ENCODE assay signal across 26 cellular contexts in the genomic region with DNA sequence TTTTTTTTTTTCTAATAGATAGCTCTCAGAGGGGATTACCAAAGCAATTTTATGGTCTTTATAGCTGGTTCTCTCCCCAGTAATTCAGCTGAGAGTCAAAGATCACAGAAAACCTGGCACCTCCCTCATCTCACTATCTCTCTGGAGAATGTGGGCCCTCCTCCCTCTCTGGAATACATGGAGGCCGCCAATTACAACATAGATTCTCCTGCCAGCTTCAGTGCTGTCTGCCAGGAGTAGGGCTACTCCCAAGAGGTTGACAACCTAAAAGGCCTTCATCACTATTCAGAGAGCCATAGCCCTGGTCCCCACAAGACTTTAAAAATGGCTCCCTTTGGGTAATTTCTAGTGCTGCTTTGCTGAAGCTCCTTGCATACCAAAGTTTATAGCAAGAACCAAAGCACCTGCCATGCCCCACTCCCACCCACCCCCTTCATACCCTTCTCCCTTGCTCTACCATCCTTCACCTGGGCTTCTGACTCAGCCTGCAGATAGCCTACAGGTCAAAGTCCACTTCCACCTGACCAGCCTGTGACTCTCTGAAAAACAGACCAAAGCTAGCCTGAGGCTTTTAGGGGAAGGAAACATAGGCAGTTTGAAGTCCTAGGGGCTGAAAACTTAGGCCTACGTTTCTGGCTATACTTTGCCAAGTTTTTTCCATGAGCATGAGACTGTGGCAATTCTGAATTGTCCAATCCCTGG.
DNase-seq lines count a peak whose midpoint lies in the region; ATAC-seq, FAIRE-seq and TF ChIP-seq lines count a peak whose summit lies in the region.
"Had no signal": no experiment of that assay in that cellular context is flagged by ENCODE, and none has a peak within 500 bp of the region (broad histone marks: within the 10 kb centered on the region; RNA-seq: fewer than 3 reads in every experiment).

No MANE protein-coding gene starts in this region.

- H3K27me3 ChIP-seq in body of pancreas = no peaks in the 10 kb centered on the region
- no peaks in the 10 kb centered on the region; a peak in 1 of 5 replicates for H3K27me3 ChIP-seq in HepG2 (ENCODE audit: control insufficient read depth in 1 of 2, insufficient read depth in 2 of 2, low read length in 2 of 2)
- H3K27me3 ChIP-seq: esophagus muscularis mucosa, gastroesophageal sphincter, sigmoid colon, tibial nerve had no signal

- TF ChIP-seq CTCF in body of pancreas (IDR thresholded peaks at IDR 0.05) = no peak
- TF ChIP-seq CTCF in HepG2 (CRISPR knock-in tag; IDR thresholded peaks at IDR 0.05) = no peak
- no peak for TF ChIP-seq CTCF in GM13977 (IDR thresholded peaks at IDR 0.05; ENCODE audit: extremely low read depth, insufficient read depth, missing control alignments)

- peak; percentile 35 for DNase-seq in LoVo (ENCODE audit: low spot score)
- peak in 3 of 4 donors; percentile 21 to 55 (median 33) for DNase-seq in body of pancreas
- peak; percentile 8 for DNase-seq in HepG2 (ENCODE audit: low spot score)
- no peak for DNase-seq in sciatic nerve (ENCODE audit: low spot score)
- DNase-seq in GM13977 (ENCODE audit: low spot score) = no peak
- DNase-seq in CD1c-positive myeloid dendritic cell (ENCODE audit: extremely low spot score) = no peak
- DNase-seq: activated B cell treated with CpG ODN at 0.5 μM for 24 hours; activated CD8-positive, alpha-beta T cell treated with anti-CD3 and anti-CD28 coated beads for 36 hours; activated gamma-delta T cell; activated T-cell treated with anti-CD3 and anti-CD28 coated beads for 4 hours; islet precursor cell; mammary epithelial cell; NCI-H1105 treated with DMSO at 0.1 percent for 48 hours; NCI-H2081; PC-3; SHP77 treated with DMSO at 0.1 percent for 48 hours; sigmoid colon; stimulated activated CD4-positive, alpha-beta T cell treated with anti-CD3 and anti-CD28 coated beads, Interleukin-15, amount 100 ng/mL, for 24 hours; SW 1271 had no signal

- H3K27ac ChIP-seq in body of pancreas = no peak overlapping the region
- H3K27ac ChIP-seq in HepG2 (ENCODE audit: extremely low read length, insufficient read depth, low read length) = no peak overlapping the region
- H3K27ac ChIP-seq: coronary artery, esophagus muscularis mucosa, gastroesophageal sphincter, sigmoid colon, tibial nerve had no signal

- ATAC-seq in body of pancreas (no peak), HepG2 (peak; percentile 68), sciatic nerve (peak; percentile 71), HG03442 (IDR thresholded peaks at IDR 0.05; ENCODE audit: unreplicated experiment) (no peak), esophagus mucosa (no peak)
- ATAC-seq: activated CD8-positive, alpha-beta T cell treated with anti-CD3 and anti-CD28 coated beads for 36 hours; gastroesophageal sphincter; HCT116; PC-3 had no signal

- no peak overlapping the region for H2AFZ ChIP-seq in HepG2 (ENCODE audit: low read length)

- H3K36me3 ChIP-seq in body of pancreas (replicated peaks in 1 of 2; ENCODE audit: insufficient read depth in 1 of 2, low read depth in 2 of 2) (no peaks in the 10 kb centered on the region), HepG2 (replicated peaks in 1 of 2; ENCODE audit: control insufficient read depth in 1 of 2, insufficient read depth in 2 of 2, low read length in 2 of 2) (no peaks in the 10 kb centered on the region)
- H3K36me3 ChIP-seq: esophagus muscularis mucosa, gastroesophageal sphincter, sigmoid colon, tibial nerve had no signal

- in situ Hi-C loops in HepG2 (cut with HindIII; ENCODE audit: extremely low pct_ligation_motif_present, low pct_unique_long_range_greater_than_20kb) (no loop called here), GM13977 (cut with MboI; ENCODE audit: low pct_unique_long_range_greater_than_20kb, low sequenced_read_pairs, unreplicated experiment) (no loop called here)

- H3K9ac ChIP-seq in HepG2 (ENCODE audit: insufficient read depth, low read depth, low read length) = no peak overlapping the region

- no TSS peak for BruUV-seq in HepG2 (replicated peaks; lab: Mats Ljungman, UMichigan)

- no peaks in the 10 kb centered on the region for H3K79me2 ChIP-seq in HepG2 (ENCODE audit: insufficient read depth, low read length)

- POLR2A ChIA-PET in HepG2 (lab: Yijun Ruan, JAX) = interaction anchor here (0.6 kb wide), 1 partner anchor 83 kb away, joined by 3 read pairs; no protein-coding TSS in a partner anchor

- 48 to 51% methylated on average over 2 of the region's 2 CpGs for WGBS in body of pancreas, 2 donors
- 4% methylated on average over 2 of the region's 2 CpGs for WGBS in HepG2 (ENCODE audit: low lambda C conversion rate)

- no peaks in the 10 kb centered on the region for H4K20me1 ChIP-seq in HepG2 (ENCODE audit: insufficient read depth, low read length)

- no peak for TF ChIP-seq POLR2A in body of pancreas (IDR thresholded peaks at IDR 0.05)
- TF ChIP-seq POLR2A in HepG2 (IDR thresholded peaks at IDR 0.05; ENCODE audit: insufficient read depth in 1 of 2, low read depth in 2 of 2, low read length in 2 of 2) = no peak

- TF ChIP-seq EP300 in HepG2 (IDR thresholded peaks at IDR 0.05; ENCODE audit: low read depth in 2 of 2, low read length in 2 of 2) (no peak), HepG2 (CRISPR knock-in tag; IDR thresholded peaks at IDR 0.05; ENCODE audit: borderline replicate concordance) (no peak)

- intact Hi-C loops in body of pancreas (cut with DNase I) (no loop called here), HepG2 (cut with micrococcal nuclease; ENCODE audit: unreplicated experiment) (no loop called here), sciatic nerve (cut with DNase I) (no loop called here)

- H3K9me3 ChIP-seq in body of pancreas (no peaks in the 10 kb centered on the region), HepG2 (ENCODE audit: low read length) (no peaks in the 10 kb centered on the region)
- H3K9me3 ChIP-seq: esophagus muscularis mucosa, gastroesophageal sphincter, sigmoid colon, tibial nerve had no signal

- CTCF ChIA-PET in HepG2 (lab: Yijun Ruan, JAX; ENCODE audit: low intra/inter-chr PET ratio, low total read pairs) = no interaction called here

- TF ChIP-seq RAD21 in HepG2 (CRISPR knock-in tag; IDR thresholded peaks at IDR 0.05) = no peak

- FAIRE-seq in HepG2 (lab: Jason Lieb, UNC) = no peak

- H3K4me1 ChIP-seq in body of pancreas (peaks cover 11% of the 10 kb centered on the region), HepG2 (ENCODE audit: insufficient read depth, low read length) (peaks cover 5% of the 10 kb centered on the region; the same call in 1 of the 2 replicates)

- H3K4me3 ChIP-seq in body of pancreas = no peak overlapping the region
- no peak overlapping the region for H3K4me3 ChIP-seq in HepG2 (replicated peaks in 1 of 3; ENCODE audit: insufficient read depth in 1 of 3, low read depth in 2 of 3, low read length in 3 of 3)
- H3K4me3 ChIP-seq: coronary artery, esophagus muscularis mucosa, gastroesophageal sphincter, sigmoid colon, tibial nerve had no signal

- H3K4me2 ChIP-seq in HepG2 (ENCODE audit: low read depth, low read length) = no peak overlapping the region

TF ChIP-seq in HepG2, 621 proteins besides CTCF, POLR2A, EP300 and RAD21 (continues in another document):
- TF ChIP-seq ZNF451 (CRISPR knock-in tag; IDR thresholded peaks at IDR 0.05) = no peak
- no peak for TF ChIP-seq PHF5A (CRISPR knock-in tag; IDR thresholded peaks at IDR 0.05; ENCODE audit: low read depth, unreplicated experiment)
- TF ChIP-seq, protein P1, sequence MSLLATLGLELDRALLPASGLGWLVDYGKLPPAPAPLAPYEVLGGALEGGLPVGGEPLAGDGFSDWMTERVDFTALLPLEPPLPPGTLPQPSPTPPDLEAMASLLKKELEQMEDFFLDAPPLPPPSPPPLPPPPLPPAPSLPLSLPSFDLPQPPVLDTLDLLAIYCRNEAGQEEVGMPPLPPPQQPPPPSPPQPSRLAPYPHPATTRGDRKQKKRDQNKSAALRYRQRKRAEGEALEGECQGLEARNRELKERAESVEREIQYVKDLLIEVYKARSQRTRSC (CRISPR knock-in tag; IDR thresholded peaks at IDR 0.05; ENCODE audit: low read depth) = no peak
- TF ChIP-seq HNF4A (CRISPR knock-in tag; IDR thresholded peaks at IDR 0.05) = peak; percentile 41
- peak; percentile 39; the same call in 1 of the 2 replicates for TF ChIP-seq FOSL2 (CRISPR knock-in tag; IDR thresholded peaks at IDR 0.05)
- TF ChIP-seq HNF4G (IDR thresholded peaks at IDR 0.05; ENCODE audit: borderline replicate concordance, low read depth, low read length) = 0 out of 2 replicates have a peak, but pooled peaks have one; percentile 23
- TF ChIP-seq HNF4G (CRISPR knock-in tag; IDR thresholded peaks at IDR 0.05; ENCODE audit: borderline replicate concordance, low read depth) = no peak
- TF ChIP-seq ZBTB26 (CRISPR knock-in tag; IDR thresholded peaks at IDR 0.05; ENCODE audit: borderline replicate concordance) = no peak
- no peak for TF ChIP-seq ZNF709 (CRISPR knock-in tag; IDR thresholded peaks at IDR 0.05)
- no peak for TF ChIP-seq SMAD1 (CRISPR knock-in tag; IDR thresholded peaks at IDR 0.05; ENCODE audit: borderline replicate concordance, low read depth)
- TF ChIP-seq HINFP (CRISPR knock-in tag; IDR thresholded peaks at IDR 0.05; ENCODE audit: low read depth) = no peak
- TF ChIP-seq SP140L (CRISPR knock-in tag; IDR thresholded peaks at IDR 0.05; ENCODE audit: borderline replicate concordance) = no peak
- TF ChIP-seq CREB1 (IDR thresholded peaks at IDR 0.05) = no peak
- TF ChIP-seq CREB1 (CRISPR knock-in tag; IDR thresholded peaks at IDR 0.05) = no peak
- TF ChIP-seq ZFP62 (CRISPR knock-in tag; IDR thresholded peaks at IDR 0.05) = no peak
- no peak for TF ChIP-seq FLYWCH1 (CRISPR knock-in tag; IDR thresholded peaks at IDR 0.05)

Comparison
In these comparisons a context has a peak if more than half of its experiments do, and no peak if none do; other contexts are left out.
1. DNase-seq: peak in LoVo (single experiment), body of pancreas (3 of 4) and HepG2 (single experiment); none in sciatic nerve (single experiment), GM13977 (single experiment) and CD1c-positive myeloid dendritic cell (single experiment).
2. ATAC-seq: peak in HepG2 (single experiment) and sciatic nerve (single experiment); none in body of pancreas (single experiment), HG03442 (single experiment) and esophagus mucosa (single experiment).